Comparison of ENCODE assay signal across 15 cellular contexts in the genomic region with DNA sequence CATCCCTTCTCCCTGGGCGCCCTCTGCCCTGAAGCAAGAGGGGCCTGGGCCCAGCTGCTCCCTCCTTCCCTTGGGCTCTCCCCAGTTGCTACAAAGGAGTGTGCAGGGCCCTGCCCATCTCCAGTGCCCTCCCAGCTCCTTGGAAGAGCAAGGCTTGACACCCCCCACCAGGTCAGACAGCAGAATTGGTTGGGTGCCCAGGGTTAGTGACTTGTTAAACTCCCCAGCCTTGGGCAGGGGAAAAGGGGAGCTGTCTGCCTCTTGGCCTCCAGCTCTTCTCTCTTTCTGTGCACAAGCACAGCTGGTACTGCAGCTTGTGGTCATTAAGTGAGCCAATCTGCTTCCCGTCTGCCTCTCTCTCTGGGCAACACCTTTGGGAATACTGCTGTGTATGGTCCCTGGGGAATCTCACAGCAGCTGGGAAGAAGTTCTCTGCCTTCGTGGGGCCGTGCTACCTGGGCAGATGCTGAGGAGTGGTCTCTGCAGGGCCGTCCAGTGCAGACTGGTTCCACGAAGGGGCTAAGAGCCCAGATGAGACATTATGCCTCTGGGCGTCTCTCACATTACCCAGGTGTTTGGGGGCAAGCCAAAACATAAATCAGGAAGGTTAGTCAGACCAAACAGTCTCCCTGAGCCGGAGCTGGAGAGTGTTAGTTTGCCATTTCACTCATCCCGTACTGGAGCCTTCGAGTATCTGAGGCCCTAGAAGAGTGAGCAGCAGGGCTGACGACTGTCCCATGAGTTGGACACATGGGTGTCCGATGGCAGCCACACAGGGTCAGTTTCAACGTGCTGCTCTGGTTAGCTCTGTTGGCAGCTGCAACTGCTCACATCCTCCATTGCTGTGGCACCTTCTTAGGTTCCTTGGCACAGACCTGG. TPM values are rescaled to one million over a fixed set of nuclear protein-coding genes. Genes with fewer than 3 reads are reported as not detected.
A peak's percentile ranks its signal among the peaks of the same experiment; 100 is the strongest.
DNase-seq lines count a peak whose midpoint lies in the region; ATAC-seq and TF ChIP-seq lines count a peak whose summit lies in the region.
"Had no signal": no experiment of that assay in that cellular context is flagged by ENCODE, and none has a peak within 500 bp of the region (broad histone marks: within the 10 kb centered on the region; RNA-seq: fewer than 3 reads in every experiment).

No MANE protein-coding gene starts in this region.

- H3K36me3 Mint-ChIP-seq in brain, result peaks cover 34% of the 10 kb centered on the region
- H3K36me3 Mint-ChIP-seq in neural progenitor cell, result peaks cover 37% of the 10 kb centered on the region

- no peak overlapping the region for H3K4me3 ChIP-seq in neural progenitor cell
- H3K4me3 ChIP-seq in effector memory CD4-positive, alpha-beta T cell (ENCODE audit: insufficient read depth, low read depth, low read length, poor library complexity, severe bottlenecking), result no peak overlapping the region
- H3K4me3 ChIP-seq: gastroesophageal sphincter, lung, Peyer's patch, upper lobe of left lung had no signal

- ATAC-seq in HG02884 (IDR thresholded peaks at IDR 0.05; ENCODE audit: unreplicated experiment), result no peak
- ATAC-seq: gastroesophageal sphincter, WTC11 had no signal

- no peaks in the 10 kb centered on the region for H3K9me3 ChIP-seq in neural progenitor cell (ENCODE audit: low read depth)
- H3K9me3 ChIP-seq in effector memory CD4-positive, alpha-beta T cell (ENCODE audit: control insufficient read depth, low read length), result no peaks in the 10 kb centered on the region
- H3K9me3 ChIP-seq: gastroesophageal sphincter, Peyer's patch, upper lobe of left lung had no signal

- H3K4me3 Mint-ChIP-seq in brain, result peak overlapping the region in 1 of 5 experiments; percentile 16
- H3K4me3 Mint-ChIP-seq in neural progenitor cell, result peak overlapping the region; percentile 64
- H3K4me3 Mint-ChIP-seq: WTC11 had no signal

- peak overlapping the region; percentile 40 for H3K4me2 ChIP-seq in neural progenitor cell

- peak; percentile 12 for DNase-seq in DMS153 treated with DMSO at 0.1 percent for 48 hours (lab: John Stamatoyannopoulos, UW; ENCODE audit: unreplicated experiment)
- DNase-seq in NCI-H2029 (lab: John Stamatoyannopoulos, UW), result peak; percentile 37
- no peak for DNase-seq in neural progenitor cell (ENCODE audit: low spot score)
- DNase-seq in SW480 (ENCODE audit: low spot score), result no peak
- DNase-seq in stimulated activated CD4-positive, alpha-beta T cell treated with anti-CD3 and anti-CD28 coated beads, Interleukin-4, amount 100 ng/mL, for 1 hour, result no peak
- no peak for DNase-seq in effector memory CD4-positive, alpha-beta T cell
- DNase-seq: NCI-H187, Peyer's patch, upper lobe of left lung had no signal

- H3K27me3 Mint-ChIP-seq in brain, result no peaks in the 10 kb centered on the region
- H3K27me3 Mint-ChIP-seq in neural progenitor cell (ENCODE audit: insufficient read depth, low read depth), result peaks cover 8% of the 10 kb centered on the region

- peaks cover 41% of the 10 kb centered on the region for H3K4me1 ChIP-seq in neural progenitor cell
- H3K4me1 ChIP-seq in effector memory CD4-positive, alpha-beta T cell (ENCODE audit: control insufficient read depth, insufficient read depth, low read length, poor library complexity, severe bottlenecking), result peaks cover 8% of the 10 kb centered on the region

- no peak overlapping the region for H3K9ac ChIP-seq in neural progenitor cell

- H3K27ac Mint-ChIP-seq in brain, result peak overlapping the region; percentile 31 to 90 (median 88)
- no peak overlapping the region for H3K27ac Mint-ChIP-seq in neural progenitor cell
- H3K27ac Mint-ChIP-seq: WTC11 had no signal

- no peaks in the 10 kb centered on the region for H3K36me3 ChIP-seq in neural progenitor cell
- peaks cover 87% of the 10 kb centered on the region for H3K36me3 ChIP-seq in effector memory CD4-positive, alpha-beta T cell (ENCODE audit: control insufficient read depth, insufficient read depth, low read length)

- peaks cover 95% of the 10 kb centered on the region for H4K20me1 ChIP-seq in neural progenitor cell (ENCODE audit: low read depth)

- peaks cover 47% of the 10 kb centered on the region for H3K79me2 ChIP-seq in neural progenitor cell (ENCODE audit: low read depth)

- H3K27me3 ChIP-seq in neural progenitor cell, result no peaks in the 10 kb centered on the region
- H3K27me3 ChIP-seq in effector memory CD4-positive, alpha-beta T cell (replicated peaks; ENCODE audit: control insufficient read depth, insufficient read depth, low read length, poor library complexity, severe bottlenecking), result no peaks in the 10 kb centered on the region
- H3K27me3 ChIP-seq: gastroesophageal sphincter, Peyer's patch, upper lobe of left lung had no signal

- no peaks in the 10 kb centered on the region for H3K9me3 Mint-ChIP-seq in brain
- H3K9me3 Mint-ChIP-seq in neural progenitor cell, result no peaks in the 10 kb centered on the region
- H3K9me3 Mint-ChIP-seq: WTC11 had no signal

- peak overlapping the region; percentile 78 for H3K27ac ChIP-seq in neural progenitor cell
- H3K27ac ChIP-seq in effector memory CD4-positive, alpha-beta T cell (ENCODE audit: insufficient read depth, low read length, poor library complexity, severe bottlenecking), result no peak overlapping the region
- H3K27ac ChIP-seq: gastroesophageal sphincter, Peyer's patch, upper lobe of left lung had no signal

- H3K4me1 Mint-ChIP-seq in brain (peaks cover 75% of the 10 kb centered on the region), neural progenitor cell (peaks cover 73% of the 10 kb centered on the region)

- peaks cover 42% of the 10 kb centered on the region for H3F3A ChIP-seq in neural progenitor cell (ENCODE audit: low read depth)

- TF ChIP-seq CTCF in brain (conservative IDR thresholded peaks at IDR 0.05), result no peak
- TF ChIP-seq CTCF in neural progenitor cell (IDR thresholded peaks at IDR 0.05), result no peak

- no peak overlapping the region for H2AFZ ChIP-seq in neural progenitor cell (replicated peaks)

RNA-seq across cellular contexts. Expression of a gene that starts 37.3 kb away (rescaled TPM):
- 19.1 TPM for polyA plus RNA-seq in brain (ENCODE audit: insufficient read depth, low read depth, low replicate concordance)
- 5.0 and 6.7 TPM in 2 replicates for total RNA-seq in neural progenitor cell (ENCODE audit: low replicate concordance)

RNA-seq across cellular contexts. Expression of a gene that starts 37.6 kb away (rescaled TPM):
- 5.2 TPM for polyA plus RNA-seq in brain (ENCODE audit: insufficient read depth, low read depth, low replicate concordance)
- total RNA-seq in neural progenitor cell (ENCODE audit: low replicate concordance), result 3.6 and 11.4 TPM in 2 replicates
- total RNA-seq: pulmonary artery endothelial cell had no signal

Comparison
In these comparisons a context has a peak if more than half of its experiments do, and no peak if none do; other contexts are left out.
1. DNase-seq: peak in DMS153 treated with DMSO at 0.1 percent for 48 hours (single experiment) and NCI-H2029 (single experiment); none in neural progenitor cell (single experiment), SW480 (single experiment), stimulated activated CD4-positive, alpha-beta T cell treated with anti-CD3 and anti-CD28 coated beads, Interleukin-4, amount 100 ng/mL, for 1 hour (single experiment) and effector memory CD4-positive, alpha-beta T cell (0 of 3).